ENCODE assay signal across 1 cellular context in genomic region chr12:111442301-111443045, GRCh38.
TF ChIP-seq lines count a peak whose summit lies in the region.

No MANE protein-coding gene starts in this region.

TF ChIP-seq in K562, 482 proteins besides CTCF, POLR2A, EP300 and RAD21 (continued from another document):
- no peak for TF ChIP-seq BRF2 (IDR thresholded peaks at IDR 0.05; ENCODE audit: borderline replicate concordance, insufficient read depth, insufficient read length)
- peak; percentile 68 for TF ChIP-seq POLR2G (IDR thresholded peaks at IDR 0.05; ENCODE audit: low read depth, low read length)
- no peak for TF ChIP-seq STAT5B (CRISPR knock-in tag; IDR thresholded peaks at IDR 0.05)
- no peak for TF ChIP-seq MEF2D (tag; conservative IDR thresholded peaks at IDR 0.05; ENCODE audit: low read depth)
- no peak for TF ChIP-seq SP1 (CRISPR knock-in tag; IDR thresholded peaks at IDR 0.05)
- TF ChIP-seq POLR2AphosphoS2 (IDR thresholded peaks at IDR 0.05; ENCODE audit: low read length), result 0 out of 2 replicates have a peak, but pooled peaks have one; percentile 36
- no peak for TF ChIP-seq DLX4 (CRISPR knock-in tag; IDR thresholded peaks at IDR 0.05)
- TF ChIP-seq ZFP30 (CRISPR knock-in tag; IDR thresholded peaks at IDR 0.05; ENCODE audit: borderline replicate concordance), result no peak
- peak; percentile 90 for TF ChIP-seq RBM22 (IDR thresholded peaks at IDR 0.05; ENCODE audit: low read depth, low read length, poor library complexity, severe bottlenecking)
- no peak for TF ChIP-seq SLC30A9 (CRISPR knock-in tag; IDR thresholded peaks at IDR 0.05)
- no peak for TF ChIP-seq ZBTB34 (CRISPR knock-in tag; IDR thresholded peaks at IDR 0.05)
- no peak for TF ChIP-seq WHSC1 (IDR thresholded peaks at IDR 0.05; ENCODE audit: low read length)
